In the genomic region with DNA sequence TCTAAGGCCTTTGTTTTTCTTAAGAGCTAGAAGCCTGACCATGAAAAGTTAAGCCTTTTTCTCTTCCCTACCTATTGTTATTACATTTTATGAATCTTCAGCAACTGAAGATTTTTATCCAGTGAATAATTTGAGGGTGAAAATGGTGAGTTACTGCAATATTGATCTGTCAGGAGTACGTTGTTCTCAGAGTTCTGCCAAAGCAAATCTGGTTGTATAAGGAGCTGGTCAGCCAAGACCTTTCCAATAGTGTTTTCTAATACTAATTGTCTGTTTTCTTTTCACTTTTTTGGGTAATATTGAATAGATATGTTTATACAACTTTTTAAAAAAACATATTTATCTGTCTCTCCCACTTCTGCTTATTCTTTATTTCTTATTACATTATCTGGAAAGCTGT, we compare ENCODE assay signal across 27 cellular contexts. TPM values are rescaled to one million over a fixed set of nuclear protein-coding genes. Genes with fewer than 3 reads are reported as not detected.
"Had no signal": no experiment of that assay in that cellular context is flagged by ENCODE, and none has a peak within 500 bp of the region (broad histone marks: within the 10 kb centered on the region; RNA-seq: fewer than 3 reads in every experiment).

No MANE protein-coding gene starts in this region.

- DNase-seq: stimulated activated CD4-positive, alpha-beta T cell treated with anti-CD3 and anti-CD28 coated beads, Interleukin-2, amount 100 ng/mL, for 48 hours; stimulated activated CD4-positive, alpha-beta T cell treated with anti-CD3 and anti-CD28 coated beads, Interleukin-4, amount 100 ng/mL, for 1 hour; stimulated activated CD4-positive, alpha-beta T cell treated with anti-CD3 and anti-CD28 coated beads, Interleukin-4, amount 100 ng/mL, for 24 hours; stimulated activated CD4-positive, alpha-beta T cell treated with anti-CD3 and anti-CD28 coated beads, Interleukin-4, amount 100 ng/mL, for 4 hours; stimulated activated CD8-positive, alpha-beta memory T cell treated with anti-CD3 and anti-CD28 coated beads, Interleukin-4, amount 100 ng/mL, for 48 hours; stimulated activated naive B cell treated with anti-CD40 and anti-IgM and Interleukin-4, amounts not matched to agents 10 μg/mL and 1 μg/mL and 100 μg/mL, for 72 hours; stimulated activated naive CD4-positive, alpha-beta T cell; stimulated activated naive CD4-positive, alpha-beta T cell treated with Interleukin-2 at 50 U/mL for 16 hours; stimulated activated naive CD8-positive, alpha-beta T cell treated with anti-CD3 and anti-CD28 coated beads, Interleukin-15, amount 100 ng/mL, for 72 hours; stimulated activated naive CD8-positive, alpha-beta T cell treated with anti-CD3 and anti-CD28 coated beads, Interleukin-15, Interleukin-2, amounts not matched to agents 100 U/mL and 50 U/mL, for 24 hours; stomach; substantia nigra; testis; thyroid gland; tibial artery; transverse colon; trophoblast cell; upper lobe of left lung; upper lobe of right lung; uterus had no signal

- H3K4me1 ChIP-seq: stomach, testis, thyroid gland, tibial artery, tibial nerve, transverse colon, upper lobe of left lung, upper lobe of right lung, uterus, vagina had no signal

- H3K27me3 ChIP-seq: stomach, suprapubic skin, testis, thyroid gland, tibial artery, tibial nerve, transverse colon, upper lobe of left lung, uterus, vagina had no signal

- H3K4me3 ChIP-seq: stomach, suprapubic skin, testis, thoracic aorta, thyroid gland, tibial artery, tibial nerve, transverse colon, upper lobe of left lung, upper lobe of right lung, uterus, vagina had no signal

- H3K9me3 ChIP-seq: stomach, suprapubic skin, testis, thoracic aorta, thyroid gland, tibial artery, tibial nerve, transverse colon, upper lobe of left lung, upper lobe of right lung, uterus, vagina had no signal

- ATAC-seq: stimulated activated effector memory CD8-positive, alpha-beta T cell treated with anti-CD3 and anti-CD28 coated beads, Interleukin-12 subunit alpha, Interleukin-12 subunit beta, amount 100 ng/mL, for 72 hours; stimulated activated memory B cell treated with anti-CD40 and anti-IgM and Interleukin-4, amounts not matched to agents 10 μg/mL and 1 μg/mL and 100 μg/mL, for 72 hours; stimulated activated naive B cell treated with anti-CD40 and anti-IgM and Interleukin-4, amounts not matched to agents 10 μg/mL and 1 μg/mL and 100 μg/mL, for 72 hours; stimulated activated naive CD8-positive, alpha-beta T cell treated with anti-CD3 and anti-CD28 coated beads, Interleukin-15, amount 100 ng/mL, for 72 hours; stimulated activated naive CD8-positive, alpha-beta T cell treated with anti-CD3 and anti-CD28 coated beads, Interleukin-15, Interleukin-2, amounts not matched to agents 100 U/mL and 50 U/mL, for 24 hours had no signal

- FAIRE-seq: urothelium cell line had no signal

- H3K27ac ChIP-seq: stomach, testis, thoracic aorta, thyroid gland, tibial artery, tibial nerve, transverse colon, upper lobe of left lung, upper lobe of right lung, uterus, vagina had no signal

- H3K36me3 ChIP-seq: stomach, suprapubic skin, thoracic aorta, thyroid gland, tibial artery, tibial nerve, transverse colon, upper lobe of left lung, upper lobe of right lung, uterus, vagina had no signal

RNA-seq across cellular contexts. Expression of gene SPTSSB, which starts 15.0 kb away (rescaled TPM):
- total RNA-seq: testis, thoracic aorta, thyroid gland, upper lobe of right lung had no signal
